Comparison of ENCODE assay signal across 8 cellular contexts in the genomic region with DNA sequence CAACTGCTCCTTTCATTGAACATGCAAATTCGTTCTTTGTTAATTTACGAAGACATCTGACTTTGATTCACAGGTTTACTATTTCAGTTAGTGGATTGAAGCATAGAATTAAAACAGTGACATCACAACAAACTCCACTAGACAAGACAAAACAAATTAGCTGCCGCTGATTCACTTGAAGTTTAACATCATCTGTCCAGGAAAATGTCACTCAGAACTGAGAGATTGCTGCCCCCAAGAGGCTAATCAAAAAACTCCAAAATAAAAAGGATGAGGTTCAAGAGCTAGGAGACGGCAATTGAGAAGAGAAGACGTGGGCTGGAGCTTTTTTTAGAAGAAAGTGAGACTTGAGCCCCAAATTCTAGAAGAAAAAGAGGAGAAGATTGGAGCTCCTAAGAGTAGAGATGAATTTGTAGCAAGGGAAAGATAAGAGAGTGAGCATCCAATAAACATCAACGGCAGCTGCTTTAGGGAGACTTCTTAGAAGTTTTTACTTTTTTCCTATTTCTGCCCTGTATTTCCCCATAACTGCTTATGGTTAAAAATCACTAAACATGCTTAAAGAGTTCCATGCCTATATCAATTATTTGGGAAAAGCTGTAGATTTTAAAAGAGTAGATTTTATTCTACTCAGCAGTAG. TPM values are rescaled to one million over a fixed set of nuclear protein-coding genes. Genes with fewer than 3 reads are reported as not detected.
DNase-seq lines count a peak whose midpoint lies in the region; ATAC-seq, FAIRE-seq and TF ChIP-seq lines count a peak whose summit lies in the region.

No MANE protein-coding gene starts in this region.

- no peak overlapping the region for H3K4me3 Mint-ChIP-seq in endodermal cell

- TF ChIP-seq EP300 in neural cell (conservative IDR thresholded peaks at IDR 0.05; ENCODE audit: poor library complexity, severe bottlenecking) = no peak

- H3K27ac Mint-ChIP-seq in endodermal cell = no peak overlapping the region

- H3K9me3 Mint-ChIP-seq in endodermal cell = no peaks in the 10 kb centered on the region

- H3K9me3 ChIP-seq in PC-3 (ENCODE audit: low read length) (no peaks in the 10 kb centered on the region), endodermal cell (ENCODE audit: control insufficient read depth, low read length) (no peaks in the 10 kb centered on the region), neural cell (ENCODE audit: low read length) (no peaks in the 10 kb centered on the region)

- TF ChIP-seq CTCF in PC-3 (conservative IDR thresholded peaks at IDR 0.05; ENCODE audit: low read depth, low read length) = peak; percentile 61
- TF ChIP-seq CTCF in endodermal cell (conservative IDR thresholded peaks at IDR 0.05) = peak; percentile 75
- peak; percentile 67 for TF ChIP-seq CTCF in neural cell (IDR thresholded peaks at IDR 0.05; ENCODE audit: poor library complexity, severe bottlenecking)

- H3K27ac ChIP-seq in PC-3 (ENCODE audit: low read length) (no peak overlapping the region), endodermal cell (ENCODE audit: low read depth, low read length) (no peak overlapping the region), neural cell (ENCODE audit: low read length) (no peak overlapping the region)

- H4K20me1 ChIP-seq in PC-3 (ENCODE audit: low read length) = no peaks in the 10 kb centered on the region
- no peaks in the 10 kb centered on the region for H4K20me1 ChIP-seq in neural cell (ENCODE audit: insufficient read depth)

- intact Hi-C loops in PC-3 (cut with micrococcal nuclease) = loop anchor here (1.0 to 5.0 kb wide), 5 partner anchors 415 to 1409 kb away; no protein-coding TSS in a partner anchor

- H3K9ac ChIP-seq in PC-3 (ENCODE audit: low read length) (no peak overlapping the region), endodermal cell (ENCODE audit: extremely low read depth, low read length, poor library complexity, severe bottlenecking) (no peak overlapping the region), neural cell (ENCODE audit: low read length) (no peak overlapping the region)

- H3K27me3 Mint-ChIP-seq in endodermal cell (ENCODE audit: insufficient read depth) = no peaks in the 10 kb centered on the region

- WGBS in endodermal cell (ENCODE audit: insufficient coverage in 1 of 2, insufficient read length in 1 of 2), 2 experiments = 65 to 66% methylated on average over 4 to 6 of the region's 6 CpGs

- peaks cover 3% of the 10 kb centered on the region for H3K4me1 Mint-ChIP-seq in endodermal cell

- FAIRE-seq in GM19239 (lab: Jason Lieb, UNC) = peak; percentile 82

- peak overlapping the region; percentile 24; the same call in 1 of the 2 replicates for H3K4me2 ChIP-seq in PC-3 (ENCODE audit: low read length)
- H3K4me2 ChIP-seq in neural cell (ENCODE audit: low read length) = no peak overlapping the region

- H3K36me3 ChIP-seq in PC-3 (ENCODE audit: low read depth, low read length) (no peaks in the 10 kb centered on the region), endodermal cell (ENCODE audit: control insufficient read depth, insufficient read depth, low read length) (no peaks in the 10 kb centered on the region), neural cell (ENCODE audit: insufficient read depth, low read length) (no peaks in the 10 kb centered on the region)

- no peaks in the 10 kb centered on the region for H3K9me2 ChIP-seq in PC-3 (replicated peaks; ENCODE audit: low read length)
- no peaks in the 10 kb centered on the region for H3K9me2 ChIP-seq in neural cell (ENCODE audit: insufficient read depth, low read length)

- no peak overlapping the region for H2AFZ ChIP-seq in PC-3 (ENCODE audit: low read length)
- no peak overlapping the region for H2AFZ ChIP-seq in neural cell (ENCODE audit: low read depth, low read length)

- H3K4me1 ChIP-seq in PC-3 (ENCODE audit: insufficient read depth, low read length) (no peaks in the 10 kb centered on the region), endodermal cell (ENCODE audit: control insufficient read depth, insufficient read depth, low read length) (no peaks in the 10 kb centered on the region)

- BruUV-seq in PC-3 (replicated peaks; lab: Mats Ljungman, UMichigan) = no TSS peak

- CTCF ChIA-PET in PC-3 (lab: Charles Lee) = interaction anchor here (0.6 to 1.2 kb wide), 8 partner anchors 9 to 615 kb away, joined by 3 to 7 read pairs (median 6); no protein-coding TSS in a partner anchor

- H3K4me3 ChIP-seq in PC-3 (ENCODE audit: low read length) (no peak overlapping the region), endodermal cell (ENCODE audit: low read length) (no peak overlapping the region), neural cell (ENCODE audit: low read length) (no peak overlapping the region)

- DNase-seq in DMS114 treated with DMSO at 0.1 percent for 48 hours (lab: John Stamatoyannopoulos, UW; ENCODE audit: unreplicated experiment) (peak; percentile 38), GM19239 (ENCODE audit: insufficient read length, low spot score) (peak; percentile 4), HuH-7 (ENCODE audit: low spot score) (peak; percentile 1), PC-3 (peak; percentile 56), endodermal cell (no peak)

- no peaks in the 10 kb centered on the region for H3K36me3 Mint-ChIP-seq in endodermal cell (ENCODE audit: low read depth)

- H3K27me3 ChIP-seq in PC-3 (ENCODE audit: low read length) (peaks cover 30% of the 10 kb centered on the region), endodermal cell (ENCODE audit: control insufficient read depth, insufficient read depth, low read length, poor library complexity, severe bottlenecking) (no peaks in the 10 kb centered on the region), neural cell (ENCODE audit: insufficient read depth, low read depth, low read length) (no peaks in the 10 kb centered on the region)

- POLR2A ChIA-PET in PC-3 (lab: Charles Lee; ENCODE audit: unreplicated experiment) = no interaction called here

- ATAC-seq in PC-3 = peak; percentile 64
- ATAC-seq in HG03039 (IDR thresholded peaks at IDR 0.05; ENCODE audit: unreplicated experiment) = no peak
- ATAC-seq in HG02970 (IDR thresholded peaks at IDR 0.05; ENCODE audit: low FRiP score, unreplicated experiment) = no peak

- H3F3A ChIP-seq in PC-3 (ENCODE audit: low read length, unreplicated experiment) (no peaks in the 10 kb centered on the region), neural cell (ENCODE audit: insufficient read depth, low read length, poor library complexity, severe bottlenecking) (no peaks in the 10 kb centered on the region)

- TF ChIP-seq RAD21 in neural cell (conservative IDR thresholded peaks at IDR 0.05) = peak; percentile 73

- no peaks in the 10 kb centered on the region for H3K79me2 ChIP-seq in PC-3 (ENCODE audit: low read length)
- no peaks in the 10 kb centered on the region for H3K79me2 ChIP-seq in neural cell (replicated peaks; ENCODE audit: insufficient read depth, low read length)

TF ChIP-seq in neural cell, 6 proteins besides CTCF, POLR2A, EP300 and RAD21:
- TF ChIP-seq TAF1 (IDR thresholded peaks at IDR 0.05; ENCODE audit: low read depth) = no peak
- peak; percentile 71 for TF ChIP-seq SMC3 (conservative IDR thresholded peaks at IDR 0.05; ENCODE audit: poor library complexity)

RNA-seq across cellular contexts. Expression of gene TPP2, which starts 40.8 kb away (rescaled TPM):
- 16.1 and 30.4 TPM in 2 replicates for total RNA-seq in PC-3 (2014; rRNA removed)
- total RNA-seq in endodermal cell = 10 to 100 TPM; 64.2 to 80.6 TPM
- polyA plus RNA-seq in endodermal cell (2013, experiment 1 of 2) = 38.8 TPM
- polyA plus RNA-seq in endodermal cell (2013, experiment 2 of 2) = 37.4 TPM
- 42.7 and 45.4 TPM in 2 replicates for polyA plus RNA-seq in neural cell
- polyA minus RNA-seq in neural cell = 44.3 and 56.4 TPM in 2 replicates
